Comparison of ENCODE assay signal across 10 cellular contexts in genomic region chr1:228794810-228795209, GRCh38. TPM values are rescaled to one million over a fixed set of nuclear protein-coding genes. Genes with fewer than 3 reads are reported as not detected.
DNase-seq lines count a peak whose midpoint lies in the region; ATAC-seq lines count a peak whose summit lies in the region.
"Had no signal": no experiment of that assay in that cellular context is flagged by ENCODE, and none has a peak within 500 bp of the region (broad histone marks: within the 10 kb centered on the region; RNA-seq: fewer than 3 reads in every experiment).

No MANE protein-coding gene starts in this region.

- H2AK5ac ChIP-seq in trophoblast cell (ENCODE audit: low read length): no peak overlapping the region

- no peak overlapping the region for H3K4ac ChIP-seq in trophoblast cell (ENCODE audit: low read depth, low read length)

- H3K4me2 ChIP-seq in trophoblast cell (ENCODE audit: low read length): no peak overlapping the region

- H3K4me3 ChIP-seq in trophoblast cell (ENCODE audit: low read depth, low read length): no peak overlapping the region

- no peak overlapping the region for H2BK5ac ChIP-seq in trophoblast cell (ENCODE audit: low read depth, low read length, poor library complexity)

- no peak overlapping the region for H3K23ac ChIP-seq in trophoblast cell (ENCODE audit: low read length)

- H4K91ac ChIP-seq in trophoblast cell (ENCODE audit: low read depth, low read length): no peak overlapping the region

- H3K9ac ChIP-seq in trophoblast cell (ENCODE audit: low read length): no peak overlapping the region

- H3K18ac ChIP-seq in trophoblast cell (ENCODE audit: low read length): no peak overlapping the region

- intact Hi-C loops in activated CD4-positive, alpha-beta T cell treated with anti-CD3 and anti-CD28 coated beads for 36 hours (cut with DNase I, micrococcal nuclease): loop anchor here (1.0 to 5.0 kb wide), 8 partner anchors 10 to 646 kb away; partner anchors contain the start of gene RHOU (in 2 of the 2)

- no peaks in the 10 kb centered on the region for H3K27me3 Mint-ChIP-seq in activated CD4-positive, alpha-beta T cell treated with anti-CD3 and anti-CD28 coated beads for 36 hours
- no peaks in the 10 kb centered on the region for H3K27me3 Mint-ChIP-seq in activated CD4-positive, alpha-beta T cell treated with anti-CD3 and anti-CD28 coated beads, Interleukin-2, amount 10 ng/mL, durations not matched to agents 7 days and 5 days
- H3K27me3 Mint-ChIP-seq: stimulated activated naive CD8-positive, alpha-beta T cell treated with anti-CD3 and anti-CD28 coated beads, Interleukin-15, Interleukin-2, amounts not matched to agents 100 ng/mL and 50 ng/mL, for 24 hours had no signal

- peaks cover 0 to 5% of the 10 kb centered on the region in 2 experiments for H3K4me1 ChIP-seq in trophoblast cell (ENCODE audit: control insufficient read depth in 1 of 2, insufficient read depth in 2 of 2, low read length in 2 of 2)

- peaks cover 8% of the 10 kb centered on the region for H3K9me3 Mint-ChIP-seq in activated CD4-positive, alpha-beta T cell treated with anti-CD3 and anti-CD28 coated beads for 36 hours (ENCODE audit: low read depth)
- H3K9me3 Mint-ChIP-seq in activated CD4-positive, alpha-beta T cell treated with anti-CD3 and anti-CD28 coated beads, Interleukin-2, amount 10 ng/mL, durations not matched to agents 7 days and 5 days: peaks cover 15% of the 10 kb centered on the region

- no peak overlapping the region for H2AFZ ChIP-seq in trophoblast cell (ENCODE audit: insufficient read depth, low read length, poor library complexity)

- H3K14ac ChIP-seq in trophoblast cell (ENCODE audit: low read length): no peak overlapping the region

- H3K79me2 ChIP-seq in trophoblast cell (ENCODE audit: control insufficient read depth, insufficient read depth, low read length, poor library complexity): no peaks in the 10 kb centered on the region

- H3K4me1 Mint-ChIP-seq in activated CD4-positive, alpha-beta T cell treated with anti-CD3 and anti-CD28 coated beads for 36 hours: peaks cover 9% of the 10 kb centered on the region
- H3K4me1 Mint-ChIP-seq in activated CD4-positive, alpha-beta T cell treated with anti-CD3 and anti-CD28 coated beads, Interleukin-2, amount 10 ng/mL, durations not matched to agents 7 days and 5 days: peaks cover 37% of the 10 kb centered on the region

- CTCF ChIA-PET in activated CD4-positive, alpha-beta T cell treated with anti-CD3 and anti-CD28 coated beads for 36 hours (lab: Charles Lee): interaction anchor here (1.1 to 1.6 kb wide), 3 partner anchors 10 to 99 kb away, joined by 3 to 7 read pairs (median 4); no protein-coding TSS in a partner anchor
- CTCF ChIA-PET in activated CD4-positive, alpha-beta T cell treated with anti-CD3 and anti-CD28 coated beads, Interleukin-2, amount 10 ng/mL, durations not matched to agents 7 days and 5 days (lab: Charles Lee): interaction anchor here (0.9 to 3.5 kb wide), 8 partner anchors 8 to 59 kb away, joined by 3 to 10 read pairs (median 4); partner anchors contain the start of gene RHOU

- no peak overlapping the region for H2BK120ac ChIP-seq in trophoblast cell (ENCODE audit: insufficient read depth, low read length, poor library complexity)

- H3K27ac Mint-ChIP-seq in activated CD4-positive, alpha-beta T cell treated with anti-CD3 and anti-CD28 coated beads for 36 hours: no peak overlapping the region
- H3K27ac Mint-ChIP-seq in activated CD4-positive, alpha-beta T cell treated with anti-CD3 and anti-CD28 coated beads, Interleukin-2, amount 10 ng/mL, durations not matched to agents 7 days and 5 days: no peak overlapping the region
- H3K27ac Mint-ChIP-seq: stimulated activated naive CD8-positive, alpha-beta T cell treated with anti-CD3 and anti-CD28 coated beads, Interleukin-15, Interleukin-2, amounts not matched to agents 100 ng/mL and 50 ng/mL, for 24 hours had no signal

- H4K8ac ChIP-seq in trophoblast cell (ENCODE audit: low read depth, low read length): no peak overlapping the region

- no peak overlapping the region for H4K12ac ChIP-seq in trophoblast cell (ENCODE audit: low read depth, low read length)

- H3K9me3 ChIP-seq in trophoblast cell (ENCODE audit: insufficient read depth, low read depth, low read length): no peaks in the 10 kb centered on the region

- no peak overlapping the region for H2BK12ac ChIP-seq in trophoblast cell (ENCODE audit: low read length)

- no peaks in the 10 kb centered on the region for H3K36me3 Mint-ChIP-seq in activated CD4-positive, alpha-beta T cell treated with anti-CD3 and anti-CD28 coated beads for 36 hours (ENCODE audit: low read depth)
- H3K36me3 Mint-ChIP-seq in activated CD4-positive, alpha-beta T cell treated with anti-CD3 and anti-CD28 coated beads, Interleukin-2, amount 10 ng/mL, durations not matched to agents 7 days and 5 days (ENCODE audit: low read depth): peaks cover 10% of the 10 kb centered on the region

- H3K27me3 ChIP-seq in trophoblast cell (ENCODE audit: insufficient read depth, low read length): no peaks in the 10 kb centered on the region

- WGBS in trophoblast cell (ENCODE audit: extremely low coverage, insufficient coverage, insufficient read length): no CpG with 5 or more reads among the region's 5 CpGs

- H3K79me1 ChIP-seq in trophoblast cell (ENCODE audit: low read length): peaks cover 2% of the 10 kb centered on the region

- POLR2A ChIA-PET in activated CD4-positive, alpha-beta T cell treated with anti-CD3 and anti-CD28 coated beads for 36 hours (lab: Charles Lee): interaction anchor here (0.7 to 0.9 kb wide), 2 partner anchors 10 to 134 kb away, joined by 3 to 7 read pairs; no protein-coding TSS in a partner anchor
- POLR2A ChIA-PET in activated CD4-positive, alpha-beta T cell treated with anti-CD3 and anti-CD28 coated beads, Interleukin-2, amount 10 ng/mL, durations not matched to agents 7 days and 5 days (lab: Charles Lee): interaction anchor here (1.5 kb wide), 1 partner anchor 10 kb away, joined by 4 read pairs; no protein-coding TSS in a partner anchor

- H3K36me3 ChIP-seq in trophoblast cell (ENCODE audit: control insufficient read depth in 1 of 2, insufficient read depth in 2 of 2, low read length in 2 of 2): no peaks in the 10 kb centered on the region

- ATAC-seq in activated CD4-positive, alpha-beta T cell treated with anti-CD3 and anti-CD28 coated beads for 36 hours: peak; percentile 88
- ATAC-seq in HG02642 (IDR thresholded peaks at IDR 0.05; ENCODE audit: poor library complexity, unreplicated experiment): peak; percentile 42
- ATAC-seq in GM21528 (IDR thresholded peaks at IDR 0.05; ENCODE audit: low FRiP score, unreplicated experiment): no peak

- H3K27ac ChIP-seq in trophoblast cell (ENCODE audit: low read depth, low read length): no peak overlapping the region

- no peak overlapping the region for H3K4me3 Mint-ChIP-seq in activated CD4-positive, alpha-beta T cell treated with anti-CD3 and anti-CD28 coated beads for 36 hours
- no peak overlapping the region for H3K4me3 Mint-ChIP-seq in activated CD4-positive, alpha-beta T cell treated with anti-CD3 and anti-CD28 coated beads, Interleukin-2, amount 10 ng/mL, durations not matched to agents 7 days and 5 days
- H3K4me3 Mint-ChIP-seq: stimulated activated naive CD8-positive, alpha-beta T cell treated with anti-CD3 and anti-CD28 coated beads, Interleukin-15, Interleukin-2, amounts not matched to agents 100 ng/mL and 50 ng/mL, for 24 hours had no signal

- DNase-seq in activated CD4-positive, alpha-beta T cell treated with anti-CD3 and anti-CD28 coated beads for 36 hours: peak; percentile 62
- DNase-seq in activated CD4-positive, alpha-beta T cell treated with anti-CD3 and anti-CD28 coated beads for 1 hour: no peak
- peak; percentile 29 for DNase-seq in activated CD4-positive, alpha-beta T cell treated with anti-CD3 and anti-CD28 coated beads, Interleukin-2, amount 10 ng/mL, durations not matched to agents 7 days and 5 days
- DNase-seq in stimulated activated CD4-positive, alpha-beta T cell treated with anti-CD3 and anti-CD28 coated beads, Interleukin-4, amount 100 ng/mL, for 1 hour: peak; percentile 25
- DNase-seq in GOT3 (lab: John Stamatoyannopoulos, UW) (no peak), trophoblast cell (no peak)
- DNase-seq: NCI-H2029 had no signal

RNA-seq across cellular contexts. Expression of gene RHOU, which starts 59.5 kb away (rescaled TPM):
- total RNA-seq in activated CD4-positive, alpha-beta T cell treated with anti-CD3 and anti-CD28 coated beads for 36 hours: 1 to 10 TPM; 1.2 TPM
- 1 to 10 TPM; 7.9 to 8.4 TPM for total RNA-seq in activated CD4-positive, alpha-beta T cell treated with anti-CD3 and anti-CD28 coated beads, Interleukin-2, amount 10 ng/mL, durations not matched to agents 7 days and 5 days
- polyA plus RNA-seq in trophoblast cell (2013): 150 and 156 TPM in 2 replicates

Comparison
In these comparisons a context has a peak if more than half of its experiments do, and no peak if none do; other contexts are left out.
1. DNase-seq: peak in activated CD4-positive, alpha-beta T cell treated with anti-CD3 and anti-CD28 coated beads for 36 hours (single experiment), activated CD4-positive, alpha-beta T cell treated with anti-CD3 and anti-CD28 coated beads, Interleukin-2, amount 10 ng/mL, durations not matched to agents 7 days and 5 days (single experiment) and stimulated activated CD4-positive, alpha-beta T cell treated with anti-CD3 and anti-CD28 coated beads, Interleukin-4, amount 100 ng/mL, for 1 hour (single experiment); none in activated CD4-positive, alpha-beta T cell treated with anti-CD3 and anti-CD28 coated beads for 1 hour (single experiment), GOT3 (single experiment) and trophoblast cell (0 of 2).
2. RNA of gene RHOU, which starts 59.5 kb away (total RNA-seq): 7.9 to 8.4 TPM in activated CD4-positive, alpha-beta T cell treated with anti-CD3 and anti-CD28 coated beads, Interleukin-2, amount 10 ng/mL, durations not matched to agents 7 days and 5 days; 1.2 TPM in activated CD4-positive, alpha-beta T cell treated with anti-CD3 and anti-CD28 coated beads for 36 hours; every median in the first group is over 4 times any median in the second.